11 cellular contexts compared by ENCODE assay signal in genomic region chr20:57451759-57452661, GRCh38.
A peak's percentile ranks its signal among the peaks of the same experiment; 100 is the strongest.
DNase-seq lines count a peak whose midpoint lies in the region; ATAC-seq and TF ChIP-seq lines count a peak whose summit lies in the region.
"Had no signal": no experiment of that assay in that cellular context is flagged by ENCODE, and none has a peak within 500 bp of the region (broad histone marks: within the 10 kb centered on the region; RNA-seq: fewer than 3 reads in every experiment).

No MANE protein-coding gene starts in this region.

- H3K27ac ChIP-seq in KOPT-K1 (ENCODE audit: low read depth, low read length, poor library complexity, severe bottlenecking), result peak overlapping the region; percentile 55
- no peak overlapping the region for H3K27ac ChIP-seq in caudate nucleus (ENCODE audit: low read depth, low read length)
- H3K27ac ChIP-seq: SK-N-MC had no signal

- peak; percentile 95 for DNase-seq in GF-D8 (lab: John Stamatoyannopoulos, UW)
- DNase-seq in natural killer cell, result no peak
- no peak for DNase-seq in caudate nucleus (lab: John Stamatoyannopoulos, UW)
- no peak for DNase-seq in EL
- DNase-seq in NCI-H1048 (lab: John Stamatoyannopoulos, UW), result no peak
- DNase-seq: amygdala, midbrain had no signal

- no peak overlapping the region for H3K27ac Mint-ChIP-seq in activated T-helper 17 cell treated with anti-CD3 and anti-CD28 coated beads, Interleukin-2, amount 50 U/mL, for 72 hours
- H3K27ac Mint-ChIP-seq in natural killer cell, result peak overlapping the region; percentile 76 to 87

- H3K9me3 Mint-ChIP-seq in activated T-helper 17 cell treated with anti-CD3 and anti-CD28 coated beads, Interleukin-2, amount 50 U/mL, for 72 hours, result no peaks in the 10 kb centered on the region
- H3K9me3 Mint-ChIP-seq in natural killer cell, result no peaks in the 10 kb centered on the region

- ATAC-seq in activated T-helper 17 cell treated with anti-CD3 and anti-CD28 coated beads, Interleukin-2, amount 50 U/mL, for 72 hours (replicated peaks), result peak; percentile 32
- ATAC-seq in natural killer cell (peak; percentile 58 to 68 (median 66)), GM19397 (IDR thresholded peaks at IDR 0.05; ENCODE audit: unreplicated experiment) (no peak)

- H3K36me3 ChIP-seq in KOPT-K1 (ENCODE audit: insufficient read depth, low read length), result no peaks in the 10 kb centered on the region

- intact Hi-C loops in natural killer cell (cut with micrococcal nuclease), result loop anchor here (2.0 kb wide), 1 partner anchor 17 kb away; no protein-coding TSS in a partner anchor

- H3K4me3 Mint-ChIP-seq in activated T-helper 17 cell treated with anti-CD3 and anti-CD28 coated beads, Interleukin-2, amount 50 U/mL, for 72 hours, result peak overlapping the region; percentile 20
- peak overlapping the region; percentile 73 for H3K4me3 Mint-ChIP-seq in natural killer cell

- H3K36me3 Mint-ChIP-seq in activated T-helper 17 cell treated with anti-CD3 and anti-CD28 coated beads, Interleukin-2, amount 50 U/mL, for 72 hours (ENCODE audit: low read depth), result no peaks in the 10 kb centered on the region
- no peaks in the 10 kb centered on the region for H3K36me3 Mint-ChIP-seq in natural killer cell

- peaks cover 15% of the 10 kb centered on the region for H3K4me1 Mint-ChIP-seq in activated T-helper 17 cell treated with anti-CD3 and anti-CD28 coated beads, Interleukin-2, amount 50 U/mL, for 72 hours
- peaks cover 44 to 46% of the 10 kb centered on the region in 2 donors for H3K4me1 Mint-ChIP-seq in natural killer cell

- no peaks in the 10 kb centered on the region for H3K9me3 ChIP-seq in KOPT-K1 (ENCODE audit: insufficient read depth, low read length, poor library complexity, severe bottlenecking)

- H3K27me3 Mint-ChIP-seq in activated T-helper 17 cell treated with anti-CD3 and anti-CD28 coated beads, Interleukin-2, amount 50 U/mL, for 72 hours, result no peaks in the 10 kb centered on the region
- no peaks in the 10 kb centered on the region for H3K27me3 Mint-ChIP-seq in natural killer cell (ENCODE audit: low read depth in 2 of 2)

- TF ChIP-seq CTCF in natural killer cell (IDR thresholded peaks at IDR 0.05), result no peak
